ENCODE assay signal across 5 cellular contexts in genomic region chr2:73696975-73697374, GRCh38. TPM values are rescaled to one million over a fixed set of nuclear protein-coding genes. Genes with fewer than 3 reads are reported as not detected.
"Had no signal": no experiment of that assay in that cellular context is flagged by ENCODE, and none has a peak within 500 bp of the region (broad histone marks: within the 10 kb centered on the region; RNA-seq: fewer than 3 reads in every experiment).

No MANE protein-coding gene starts in this region.

RNA-seq across cellular contexts. Expression of gene NAT8, which starts 54.8 kb away (rescaled TPM):
- total RNA-seq: HT-29, HT1080, IMR-90, K562 had no signal
- polyA plus RNA-seq: IgD-negative memory B cell, IMR-90, K562 had no signal
